Comparison of ENCODE assay signal across 16 cellular contexts in the genomic region with DNA sequence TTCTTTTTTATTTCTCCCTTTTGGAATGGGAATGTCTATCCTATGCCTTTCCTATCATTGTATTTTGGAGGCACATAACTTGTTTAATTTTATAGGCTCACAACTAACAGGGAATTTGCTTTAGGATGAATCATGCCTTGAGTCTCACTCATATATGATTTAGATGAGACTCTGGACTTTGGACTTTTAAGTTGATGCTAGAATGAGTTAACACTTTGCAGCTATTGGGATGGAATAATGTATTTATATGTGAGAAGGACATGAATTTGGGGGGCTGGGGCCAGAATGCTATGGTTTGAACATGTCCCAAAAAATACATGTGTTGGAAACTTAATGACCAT.
"Had no signal": no experiment of that assay in that cellular context is flagged by ENCODE, and none has a peak within 500 bp of the region (broad histone marks: within the 10 kb centered on the region; RNA-seq: fewer than 3 reads in every experiment).

No MANE protein-coding gene starts in this region.

- H3K27ac Mint-ChIP-seq: dendritic cell treated with granulocyte-macrophage colony-stimulating factor and Interleukin-4, amounts not matched to agents 40 ng/mL and 50 ng/mL, for 4 days; stimulated activated effector memory CD8-positive, alpha-beta T cell treated with anti-CD3 and anti-CD28 coated beads, Interleukin-12 subunit alpha, Interleukin-12 subunit beta, amount 100 ng/mL, for 72 hours had no signal

- H3K27me3 Mint-ChIP-seq: dendritic cell treated with granulocyte-macrophage colony-stimulating factor and Interleukin-4, amounts not matched to agents 40 ng/mL and 50 ng/mL, for 4 days; naive thymus-derived CD8-positive, alpha-beta T cell had no signal

- H3K4me1 ChIP-seq: esophagus squamous epithelium, gastroesophageal sphincter, right atrium auricular region, tibial artery, upper lobe of right lung, vagina had no signal

- H3K36me3 ChIP-seq: esophagus squamous epithelium, gastroesophageal sphincter, right atrium auricular region, tibial artery, upper lobe of right lung, vagina had no signal

- H3K27me3 ChIP-seq: esophagus squamous epithelium, gastroesophageal sphincter, right atrium auricular region, tibial artery, upper lobe of right lung, vagina had no signal

- ATAC-seq: gastroesophageal sphincter; naive thymus-derived CD8-positive, alpha-beta T cell; stimulated activated naive CD8-positive, alpha-beta T cell treated with anti-CD3 and anti-CD28 coated beads, Interleukin-15, Interleukin-2, amounts not matched to agents 100 U/mL and 50 U/mL, for 24 hours had no signal

- H3K4me3 Mint-ChIP-seq: dendritic cell treated with granulocyte-macrophage colony-stimulating factor and Interleukin-4, amounts not matched to agents 40 ng/mL and 50 ng/mL, for 4 days; naive thymus-derived CD8-positive, alpha-beta T cell; stimulated activated effector memory CD8-positive, alpha-beta T cell treated with anti-CD3 and anti-CD28 coated beads, Interleukin-12 subunit alpha, Interleukin-12 subunit beta, amount 100 ng/mL, for 72 hours had no signal

- DNase-seq: esophagus squamous epithelium; foreskin fibroblast; hippocampal formation; mesendoderm; naive thymus-derived CD8-positive, alpha-beta T cell; stimulated activated CD4-positive, alpha-beta T cell treated with anti-CD3 and anti-CD28 coated beads, Interleukin-4, amount 100 ng/mL, for 1 hour; stimulated activated CD8-positive, alpha-beta memory T cell treated with anti-CD3 and anti-CD28 coated beads, Interleukin-4, amount 100 ng/mL, for 48 hours; stimulated activated naive CD8-positive, alpha-beta T cell treated with anti-CD3 and anti-CD28 coated beads, Interleukin-15, Interleukin-2, amounts not matched to agents 100 U/mL and 50 U/mL, for 24 hours; tibial artery; upper lobe of right lung had no signal

- H3K9me3 ChIP-seq: esophagus squamous epithelium, gastroesophageal sphincter, tibial artery, upper lobe of right lung, vagina had no signal

- H3K36me3 Mint-ChIP-seq: stimulated activated effector memory CD8-positive, alpha-beta T cell treated with anti-CD3 and anti-CD28 coated beads, Interleukin-12 subunit alpha, Interleukin-12 subunit beta, amount 100 ng/mL, for 72 hours had no signal

- H3K9me3 Mint-ChIP-seq: stimulated activated effector memory CD8-positive, alpha-beta T cell treated with anti-CD3 and anti-CD28 coated beads, Interleukin-12 subunit alpha, Interleukin-12 subunit beta, amount 100 ng/mL, for 72 hours had no signal

- H3K4me1 Mint-ChIP-seq: stimulated activated effector memory CD8-positive, alpha-beta T cell treated with anti-CD3 and anti-CD28 coated beads, Interleukin-12 subunit alpha, Interleukin-12 subunit beta, amount 100 ng/mL, for 72 hours had no signal

- H3K27ac ChIP-seq: esophagus squamous epithelium, gastroesophageal sphincter, right atrium auricular region, tibial artery, upper lobe of right lung, vagina had no signal

- H3K4me3 ChIP-seq: esophagus squamous epithelium, gastroesophageal sphincter, right atrium auricular region, smooth muscle cell, tibial artery, upper lobe of right lung, vagina had no signal

- H3K4me2 ChIP-seq: smooth muscle cell had no signal
